ENCODE assay signal across 8 cellular contexts in the genomic region with DNA sequence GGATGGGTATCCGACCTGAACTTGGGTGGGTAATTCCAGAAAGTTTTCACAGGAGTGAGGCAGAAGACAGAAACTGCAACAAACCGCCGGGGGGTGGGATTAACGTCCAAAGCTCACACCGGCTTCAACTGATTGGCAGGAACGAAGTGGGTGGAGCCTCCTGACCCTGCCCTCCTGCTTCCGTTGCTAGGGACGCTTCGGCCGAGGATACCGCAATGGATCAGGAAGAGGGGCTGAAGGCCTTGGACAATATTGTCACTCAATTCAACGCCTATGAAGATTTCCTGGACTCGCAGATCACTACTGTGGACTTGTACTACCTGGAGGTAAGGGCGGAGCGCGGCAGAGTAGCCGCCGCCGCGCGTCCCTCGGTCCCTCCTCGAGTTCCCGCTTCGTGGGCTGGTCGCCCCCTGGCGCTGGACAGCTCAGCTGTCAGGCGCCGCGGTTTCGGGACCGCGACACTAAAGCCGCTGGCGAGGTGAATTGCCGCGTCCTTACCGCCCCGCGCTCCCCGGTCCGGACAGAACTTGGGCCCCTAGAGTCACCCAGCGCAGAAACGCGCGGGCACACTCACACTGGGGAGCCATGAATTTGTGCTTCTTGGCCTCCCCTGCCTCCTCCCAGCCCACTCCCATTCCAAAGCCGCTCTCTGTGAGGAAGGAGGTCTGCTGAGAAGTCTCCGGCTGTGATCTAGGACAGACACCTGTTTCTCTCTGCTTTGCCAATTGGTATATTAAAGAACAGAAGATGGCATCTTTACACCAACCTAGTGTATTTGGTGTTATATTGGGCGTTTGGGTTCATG. TPM values are rescaled to one million over a fixed set of nuclear protein-coding genes. Genes with fewer than 3 reads are reported as not detected.
DNase-seq lines count a peak whose midpoint lies in the region; ATAC-seq, FAIRE-seq and TF ChIP-seq lines count a peak whose summit lies in the region.

TSS of gene CFAP299 (plus strand) at position 177 of the 805 bp plus-strand sequence.

- peaks cover 4% of the 10 kb centered on the region for H3K4me1 ChIP-seq in IMR-90 (ENCODE audit: control insufficient read depth, insufficient read depth, low read length)
- H3K4me1 ChIP-seq in pancreas, result no peaks in the 10 kb centered on the region
- peaks cover 0 to 14% (median 9%) of the 10 kb centered on the region in 4 donors for H3K4me1 ChIP-seq in upper lobe of left lung

- no peak within 1 kb of the TSS for H2BK5ac ChIP-seq in IMR-90 (ENCODE audit: low read depth, low read length, poor library complexity, severe bottlenecking)

- no peak within 1 kb of the TSS for H2BK120ac ChIP-seq in IMR-90 (ENCODE audit: low read depth, low read length)

- TF ChIP-seq POLR2A in IMR-90 (IDR thresholded peaks at IDR 0.05; ENCODE audit: low read depth, low read length) (0 out of 2 replicates have a peak, but pooled peaks have one; percentile 25), upper lobe of left lung (IDR thresholded peaks at IDR 0.05) (peak in 1 of 4 donors; percentile 22)

- ATAC-seq in GM21717 (IDR thresholded peaks at IDR 0.05; ENCODE audit: unreplicated experiment) (peak; percentile 99), IMR-90 (ENCODE audit: low read depth) (peak; percentile 99), Right ventricle myocardium superior (ENCODE audit: poor library complexity) (peak; percentile 99), pancreas (peak; percentile 97 to 99 (median 98)), upper lobe of left lung (ENCODE audit: low FRiP score in 2 of 2) (peak; percentile 92 to 96)
- ATAC-seq in activated naive CD4-positive, alpha-beta T cell treated with anti-CD3 and anti-CD28 coated beads, Interleukin-2, amount 50 U/mL, for 72 hours, result peak; percentile 88 to 94

- H3K36me3 ChIP-seq in IMR-90 (ENCODE audit: control insufficient read depth, insufficient read depth, low read length) (no peaks in the 10 kb centered on the region), pancreas (no peaks in the 10 kb centered on the region), upper lobe of left lung (no peaks in the 10 kb centered on the region)

- peak within 1 kb of the TSS; percentile 61; the same call in 1 of the 2 replicates for H3K9ac ChIP-seq in IMR-90 (ENCODE audit: low read depth, low read length)

- no peak within 1 kb of the TSS for H2BK20ac ChIP-seq in IMR-90 (ENCODE audit: low read depth, low read length)

- no peak within 1 kb of the TSS for H2BK15ac ChIP-seq in IMR-90 (ENCODE audit: low read depth, low read length)

- H3K56ac ChIP-seq in IMR-90 (ENCODE audit: extremely low read depth, insufficient read depth, low read length), result no peak within 1 kb of the TSS

- no peak within 1 kb of the TSS for H4K5ac ChIP-seq in IMR-90 (ENCODE audit: low read depth, low read length)

- no peak within 1 kb of the TSS for H4K91ac ChIP-seq in IMR-90 (ENCODE audit: insufficient read depth, low read depth, low read length)

- H3K36me3 Mint-ChIP-seq in activated naive CD4-positive, alpha-beta T cell treated with anti-CD3 and anti-CD28 coated beads, Interleukin-2, amount 50 U/mL, for 72 hours, result no peaks in the 10 kb centered on the region

- H3K9me3 Mint-ChIP-seq in activated naive CD4-positive, alpha-beta T cell treated with anti-CD3 and anti-CD28 coated beads, Interleukin-2, amount 50 U/mL, for 72 hours, result no peaks in the 10 kb centered on the region

- dilution Hi-C loops in IMR-90 (cut with HindIII; ENCODE audit: low sequenced_read_pairs, unreplicated experiment), result no loop called here

- peak within 1 kb of the TSS; percentile 84 for H3K4me3 ChIP-seq in IMR-90 (ENCODE audit: insufficient read depth, low read depth, low read length)
- peak within 1 kb of the TSS; percentile 13 to 68 (median 49) for H3K4me3 ChIP-seq in pancreas
- peak within 1 kb of the TSS; percentile 45 to 65 (median 57) for H3K4me3 ChIP-seq in upper lobe of left lung

- H4K8ac ChIP-seq in IMR-90 (ENCODE audit: low read depth in 2 of 2, low read length in 2 of 2), result no peak within 1 kb of the TSS

- no peak within 1 kb of the TSS for H3K27ac Mint-ChIP-seq in activated naive CD4-positive, alpha-beta T cell treated with anti-CD3 and anti-CD28 coated beads, Interleukin-2, amount 50 U/mL, for 72 hours

- peak; percentile 92 for DNase-seq in DMS53 (lab: John Stamatoyannopoulos, UW)
- peak; percentile 90 for DNase-seq in IMR-90
- DNase-seq in SHP77 (lab: John Stamatoyannopoulos, UW), result peak; percentile 70 to 89
- DNase-seq in activated naive CD4-positive, alpha-beta T cell treated with anti-CD3 and anti-CD28 coated beads, Interleukin-2, amount 50 U/mL, for 72 hours (ENCODE audit: low spot score in 2 of 2), result peak; percentile 56 to 72
- peak; percentile 91 for DNase-seq in Right ventricle myocardium superior
- DNase-seq in pancreas, result peak; percentile 80 to 91 (median 86)
- DNase-seq in upper lobe of left lung, result peak; percentile 90

- peaks cover 0 to 12% of the 10 kb centered on the region in 2 experiments; a peak in 1 of 4 replicates for H3K79me1 ChIP-seq in IMR-90 (ENCODE audit: low read depth in 1 of 2, low read length in 2 of 2)

- POLR2A ChIA-PET in IMR-90 (lab: Charles Lee; ENCODE audit: unreplicated experiment), result no interaction called here

- no peak for FAIRE-seq in pancreas (lab: Jason Lieb, UNC)

- H3K9me1 ChIP-seq in IMR-90 (ENCODE audit: insufficient read depth, low read length), result no peaks in the 10 kb centered on the region

- H3K27ac ChIP-seq in IMR-90 (ENCODE audit: insufficient read depth, low read length) (no peak within 1 kb of the TSS), pancreas (no peak within 1 kb of the TSS), upper lobe of left lung (no peak within 1 kb of the TSS)

- H2AK9ac ChIP-seq in IMR-90 (replicated peaks; ENCODE audit: low read depth, low read length, poor library complexity), result peak within 1 kb of the TSS; percentile 1

- no peak for TF ChIP-seq EP300 in upper lobe of left lung (IDR thresholded peaks at IDR 0.05)

- peak within 1 kb of the TSS; percentile 92 for H2AFZ ChIP-seq in IMR-90 (replicated peaks; ENCODE audit: low read length, poor library complexity)

- 0% methylated on average over 19 of the region's 49 CpGs; no CpG with 5 or more reads in 1 of the 2 experiments for WGBS in IMR-90 (ENCODE audit: extremely low coverage in 2 of 2, insufficient read length in 1 of 2), 2 experiments
- WGBS in pancreas, 2 donors, result 0 to 1% methylated on average over 49 of the region's 49 CpGs
- WGBS in upper lobe of left lung, 2 donors, result 2 to 3% methylated on average over 6 to 44 of the region's 49 CpGs

- H3K4ac ChIP-seq in IMR-90 (ENCODE audit: low read depth, low read length), result no peak within 1 kb of the TSS

- H4K20me1 ChIP-seq in IMR-90 (ENCODE audit: insufficient read depth, low read length), result no peaks in the 10 kb centered on the region

- H3K27me3 ChIP-seq in IMR-90 (ENCODE audit: control insufficient read depth, insufficient read depth, low read length), result no peaks in the 10 kb centered on the region
- H3K27me3 ChIP-seq in pancreas, result peaks cover 0 to 2% (median 0%) of the 10 kb centered on the region in 4 donors
- peaks cover 0 to 6% (median 0%) of the 10 kb centered on the region in 4 donors for H3K27me3 ChIP-seq in upper lobe of left lung

- 0 out of 2 replicates have a peak within 1 kb of the TSS, but pooled peaks have one; percentile 29 for H3K23ac ChIP-seq in IMR-90 (ENCODE audit: low read depth, low read length)

- H3K4me2 ChIP-seq in IMR-90 (ENCODE audit: low read depth, low read length), result peak within 1 kb of the TSS; percentile 93

- TF ChIP-seq RAD21 in IMR-90 (IDR thresholded peaks at IDR 0.05; ENCODE audit: low read length), result peak; percentile 59

- H3K9me3 ChIP-seq in IMR-90 (ENCODE audit: control insufficient read depth, insufficient read depth, low read length), result no peaks in the 10 kb centered on the region
- H3K9me3 ChIP-seq in pancreas, result no peaks in the 10 kb centered on the region
- no peaks in the 10 kb centered on the region for H3K9me3 ChIP-seq in upper lobe of left lung

- H2AK5ac ChIP-seq in IMR-90 (ENCODE audit: low read depth, low read length), result peak within 1 kb of the TSS; percentile 52; the same call in 1 of the 2 replicates

- intact Hi-C loops in IMR-90 (cut with micrococcal nuclease), result loop anchor here (2.0 to 5.0 kb wide), 3 partner anchors 67 to 1383 kb away; no protein-coding TSS in a partner anchor
- intact Hi-C loops in Right ventricle myocardium superior (cut with DNase I), result loop anchor here (10.0 kb wide), 1 partner anchor 1381 kb away; no protein-coding TSS in a partner anchor
- intact Hi-C loops in pancreas (cut with DNase I), result no loop called here

- TF ChIP-seq CTCF in IMR-90 (conservative IDR thresholded peaks at IDR 0.05; ENCODE audit: low read depth, low read length), result peak; percentile 58
- TF ChIP-seq CTCF in pancreas (IDR thresholded peaks at IDR 0.05), result peak in 2 of 4 donors; percentile 19 to 25
- TF ChIP-seq CTCF in upper lobe of left lung (IDR thresholded peaks at IDR 0.05), result peak in 5 of 6 experiments; percentile 11 to 70 (median 40)

- CTCF ChIA-PET in IMR-90 (lab: Yijun Ruan, JAX), result interaction anchor here (0.6 to 3.2 kb wide), 8 partner anchors 11 to 685 kb away, joined by 3 to 13 read pairs (median 4); no protein-coding TSS in a partner anchor

- in situ Hi-C loops in IMR-90 (cut with MboI; ENCODE audit: low sequenced_read_pairs), result loop anchor here (10.0 to 25.0 kb wide), 2 partner anchors 111 to 1398 kb away; partner anchors contain the start of gene PAQR3

- no peak within 1 kb of the TSS for H3K14ac ChIP-seq in IMR-90 (replicated peaks; ENCODE audit: low read depth, low read length)

- no TSS peak for BruUV-seq in IMR-90 (replicated peaks; lab: Mats Ljungman, UMichigan)

- H3K18ac ChIP-seq in IMR-90 (ENCODE audit: low read depth, low read length), result no peak within 1 kb of the TSS

TF ChIP-seq in IMR-90, 13 proteins besides CTCF, POLR2A, EP300 and RAD21 (continues in another document):
- TF ChIP-seq MAZ (IDR thresholded peaks at IDR 0.05; ENCODE audit: borderline replicate concordance, low read depth, low read length), result peak; percentile 30; the same call in 1 of the 2 replicates
- TF ChIP-seq, protein P1, sequence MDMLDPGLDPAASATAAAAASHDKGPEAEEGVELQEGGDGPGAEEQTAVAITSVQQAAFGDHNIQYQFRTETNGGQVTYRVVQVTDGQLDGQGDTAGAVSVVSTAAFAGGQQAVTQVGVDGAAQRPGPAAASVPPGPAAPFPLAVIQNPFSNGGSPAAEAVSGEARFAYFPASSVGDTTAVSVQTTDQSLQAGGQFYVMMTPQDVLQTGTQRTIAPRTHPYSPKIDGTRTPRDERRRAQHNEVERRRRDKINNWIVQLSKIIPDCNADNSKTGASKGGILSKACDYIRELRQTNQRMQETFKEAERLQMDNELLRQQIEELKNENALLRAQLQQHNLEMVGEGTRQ (IDR thresholded peaks at IDR 0.05; ENCODE audit: low read depth, low read length), result no peak
- peak; percentile 56 for TF ChIP-seq SMC3 (IDR thresholded peaks at IDR 0.05; ENCODE audit: low read depth, low read length)

RNA-seq across cellular contexts. Expression of gene CFAP299, which starts in this region (rescaled TPM):
- total RNA-seq in IMR-90 (2012; rRNA removed) (1.1 and 1.9 TPM in 2 replicates), Right ventricle myocardium superior (not detected), pancreas (not detected), upper lobe of left lung (10 to 100 TPM in 1 of 6 donors, 1 to 10 TPM in 4, under 1 TPM in 1; 0.46 to 31.6 (median 3.9) TPM)
- polyA plus RNA-seq in IMR-90 (2012; rRNA removed) (0.76 and 1.0 TPM in 2 replicates), pancreas (under 1 TPM in 1 of 2 donors, not detected in 1; 0.14 TPM)
- polyA plus RNA-seq in IMR-90 (2012; cell fraction: cytosol; rRNA removed), result 0.04 and 0.22 TPM in 2 replicates
- polyA plus RNA-seq in IMR-90 (2012; cell fraction: nucleus; rRNA removed; ENCODE audit: low replicate concordance), result 0.61 and 3.8 TPM in 2 replicates
- total RNA-seq in activated naive CD4-positive, alpha-beta T cell treated with anti-CD3 and anti-CD28 coated beads, Interleukin-2, amount 50 U/mL, for 72 hours, result not detected

Comparison
In these comparisons a context has a peak if more than half of its experiments do, and no peak if none do; other contexts are left out.
1. Peak in DNase-seq and ATAC-seq in activated naive CD4-positive, alpha-beta T cell treated with anti-CD3 and anti-CD28 coated beads, Interleukin-2, amount 50 U/mL, for 72 hours; RNA of the gene not detected or under 1 TPM.
2. Peak in DNase-seq and ATAC-seq in Right ventricle myocardium superior; RNA of the gene not detected or under 1 TPM.
3. Peak in DNase-seq, ATAC-seq and H3K4me3 ChIP-seq in pancreas; RNA of the gene not detected or under 1 TPM.
4. intact Hi-C loops: an anchor here in IMR-90 (2.0 to 5.0 kb wide) and Right ventricle myocardium superior (10.0 kb wide); none called in pancreas.